ENCODE assay signal across 8 cellular contexts in genomic region chr11:9758676-9759518, GRCh38.
A peak's percentile ranks its signal among the peaks of the same experiment; 100 is the strongest.
DNase-seq lines count a peak whose midpoint lies in the region; ATAC-seq and TF ChIP-seq lines count a peak whose summit lies in the region.

No MANE protein-coding gene starts in this region.

- intact Hi-C loops in vagina (cut with DNase I): loop anchor here (5.0 to 10.0 kb wide), 3 partner anchors 144 to 548 kb away; partner anchors contain the start of gene ADM

- H3K4me3 ChIP-seq in BJ (ENCODE audit: low read depth, low read length): peak overlapping the region; percentile 30
- peak overlapping the region; percentile 55 for H3K4me3 ChIP-seq in RWPE2 (ENCODE audit: severe bottlenecking)
- H3K4me3 ChIP-seq in vagina: peak overlapping the region; percentile 65 to 75

- no peaks in the 10 kb centered on the region for H3K9me3 Mint-ChIP-seq in activated naive CD4-positive, alpha-beta T cell treated with anti-CD3 and anti-CD28 coated beads, Interleukin-2, amount 50 U/mL, for 72 hours
- no peaks in the 10 kb centered on the region for H3K9me3 Mint-ChIP-seq in osteocyte (ENCODE audit: unreplicated experiment)

- H3K27ac ChIP-seq in RWPE2 (ENCODE audit: poor library complexity, severe bottlenecking) (peak overlapping the region; percentile 78), vagina (peak overlapping the region; percentile 99)

- DNase-seq in BJ (ENCODE audit: low read depth) (no peak), RWPE2 (ENCODE audit: low spot score) (no peak), glomerular visceral epithelial cell (ENCODE audit: extremely low spot score) (peak; percentile 83), osteocyte (ENCODE audit: extremely low spot score, unreplicated experiment) (peak; percentile 91), vagina (ENCODE audit: extremely low spot score in 2 of 2) (no peak)
- peak; percentile 64 to 84 for DNase-seq in activated naive CD4-positive, alpha-beta T cell treated with anti-CD3 and anti-CD28 coated beads, Interleukin-2, amount 50 U/mL, for 72 hours (ENCODE audit: low spot score in 2 of 2)

- H3K9me3 ChIP-seq in RWPE2 (ENCODE audit: severe bottlenecking) (no peaks in the 10 kb centered on the region), vagina (no peaks in the 10 kb centered on the region)

- H3K27me3 Mint-ChIP-seq in osteocyte (ENCODE audit: unreplicated experiment): no peaks in the 10 kb centered on the region

- TF ChIP-seq CTCF in BJ (IDR thresholded peaks at IDR 0.05; ENCODE audit: insufficient read depth, low read depth, low read length) (peak; percentile 50), RWPE2 (IDR thresholded peaks at IDR 0.05; ENCODE audit: poor library complexity, severe bottlenecking) (no peak), osteocyte (IDR thresholded peaks at IDR 0.05) (no peak), vagina (IDR thresholded peaks at IDR 0.05) (no peak)

- TF ChIP-seq POLR2A in vagina (IDR thresholded peaks at IDR 0.05): no peak

- CTCF ChIA-PET in BJ (lab: Yijun Ruan, JAX): interaction anchor here (0.6 to 3.1 kb wide), 31 partner anchors 11 to 620 kb away, joined by 3 to 18 read pairs (median 4); no protein-coding TSS in a partner anchor

- ATAC-seq in GM19043 (IDR thresholded peaks at IDR 0.05; ENCODE audit: low read depth, unreplicated experiment) (peak; percentile 27), HG03565 (IDR thresholded peaks at IDR 0.05; ENCODE audit: unreplicated experiment) (peak; percentile 0), RWPE2 (ENCODE audit: low read depth) (peak; percentile 45)
- peak; percentile 26 to 36 for ATAC-seq in activated naive CD4-positive, alpha-beta T cell treated with anti-CD3 and anti-CD28 coated beads, Interleukin-2, amount 50 U/mL, for 72 hours

- peak overlapping the region; percentile 96 for H3K27ac Mint-ChIP-seq in activated naive CD4-positive, alpha-beta T cell treated with anti-CD3 and anti-CD28 coated beads, Interleukin-2, amount 50 U/mL, for 72 hours
- peak overlapping the region; percentile 99 for H3K27ac Mint-ChIP-seq in osteocyte (ENCODE audit: unreplicated experiment)

- H3K4me1 Mint-ChIP-seq in osteocyte (ENCODE audit: unreplicated experiment): peaks cover 78% of the 10 kb centered on the region

- peaks cover 8 to 15% of the 10 kb centered on the region in 2 donors for H3K36me3 Mint-ChIP-seq in activated naive CD4-positive, alpha-beta T cell treated with anti-CD3 and anti-CD28 coated beads, Interleukin-2, amount 50 U/mL, for 72 hours
- H3K36me3 Mint-ChIP-seq in osteocyte (ENCODE audit: unreplicated experiment): no peaks in the 10 kb centered on the region

- H3K36me3 ChIP-seq in BJ (ENCODE audit: control insufficient read depth, insufficient read depth, low read length) (no peaks in the 10 kb centered on the region), RWPE2 (ENCODE audit: low read depth) (no peaks in the 10 kb centered on the region), vagina (no peaks in the 10 kb centered on the region)

- H3K27me3 ChIP-seq in BJ (ENCODE audit: control insufficient read depth, insufficient read depth, low read length) (no peaks in the 10 kb centered on the region), RWPE2 (ENCODE audit: insufficient read depth, poor library complexity, severe bottlenecking) (no peaks in the 10 kb centered on the region), vagina (no peaks in the 10 kb centered on the region)

- peak overlapping the region; percentile 55 for H3K4me3 Mint-ChIP-seq in osteocyte (ENCODE audit: unreplicated experiment)

- peaks cover 32% of the 10 kb centered on the region for H3K4me1 ChIP-seq in RWPE2 (ENCODE audit: insufficient read depth, poor library complexity, severe bottlenecking)
- peaks cover 74% of the 10 kb centered on the region for H3K4me1 ChIP-seq in vagina

- POLR2A ChIA-PET in BJ (lab: Charles Lee): interaction anchor here (0.5 to 2.7 kb wide), 10 partner anchors 29 to 559 kb away, joined by 3 to 26 read pairs (median 4); no protein-coding TSS in a partner anchor

Comparison
In these comparisons a context has a peak if more than half of its experiments do, and no peak if none do; other contexts are left out.
1. DNase-seq: peak in activated naive CD4-positive, alpha-beta T cell treated with anti-CD3 and anti-CD28 coated beads, Interleukin-2, amount 50 U/mL, for 72 hours (2 of 2), glomerular visceral epithelial cell (single experiment) and osteocyte (single experiment); none in BJ (single experiment), RWPE2 (single experiment) and vagina (0 of 2).
2. Peak in every context shown above with its lines, with median percentiles within 50 percentile points of each other: H3K4me3 ChIP-seq and ATAC-seq.